In genomic region chr9:23663536-23663935, GRCh38 we compare ENCODE assay signal across 18 cellular contexts.
A peak's percentile ranks its signal among the peaks of the same experiment; 100 is the strongest.
DNase-seq lines count a peak whose midpoint lies in the region; TF ChIP-seq lines count a peak whose summit lies in the region.
"Had no signal": no experiment of that assay in that cellular context is flagged by ENCODE, and none has a peak within 500 bp of the region (broad histone marks: within the 10 kb centered on the region; RNA-seq: fewer than 3 reads in every experiment).

No MANE protein-coding gene starts in this region.

- H3K27ac ChIP-seq in SJCRH30 (peak overlapping the region; percentile 5; the same call in 1 of the 2 replicates), osteoblast (ENCODE audit: low read depth, low read length) (no peak overlapping the region)
- H3K27ac ChIP-seq: A549, C4-2B had no signal

- peak; percentile 34 for DNase-seq in HS-5 (ENCODE audit: low read depth)
- DNase-seq in SJCRH30, result no peak
- peak; percentile 56 for DNase-seq in dedifferentiated amniotic fluid mesenchymal stem cell (ENCODE audit: extremely low spot score)
- peak; percentile 42 for DNase-seq in osteoblast (ENCODE audit: insufficient read length, low spot score, missing footprints)
- no peak for DNase-seq in stimulated activated CD4-positive, alpha-beta T cell treated with anti-CD3 and anti-CD28 coated beads, Interleukin-12 subunit alpha, Interleukin-12 subunit beta, amount 100 ng/mL, for 4 hours
- no peak for DNase-seq in foreskin fibroblast
- DNase-seq in HEK293T (ENCODE audit: extremely low spot score), result no peak
- no peak for DNase-seq in activated CD8-positive, alpha-beta memory T cell treated with anti-CD3 and anti-CD28 coated beads for 24 hours
- DNase-seq: Caco-2, DMS53, MM.1S, NCI-H1105 treated with DMSO at 0.1 percent for 48 hours, NCI-H187 treated with DMSO at 0.1 percent for 48 hours, NCI-H446 treated with DMSO at 0.1 percent for 48 hours, NCI-H748 treated with DMSO at 0.1 percent for 48 hours had no signal

- H3K27me3 ChIP-seq in SJCRH30, result no peaks in the 10 kb centered on the region
- no peaks in the 10 kb centered on the region for H3K27me3 ChIP-seq in osteoblast (ENCODE audit: insufficient read depth, low read length)

- POLR2A ChIA-PET in HEK293T (lab: Yijun Ruan, JAX), result no interaction called here

- H3K79me2 ChIP-seq in osteoblast (ENCODE audit: insufficient read depth, low read length), result no peaks in the 10 kb centered on the region

- CTCF ChIA-PET in HEK293T (lab: Yijun Ruan, JAX), result no interaction called here

- no peak overlapping the region for H3K4me2 ChIP-seq in osteoblast (ENCODE audit: insufficient read depth, low read length)
- H3K4me2 ChIP-seq: A549 had no signal

- H3K4me1 ChIP-seq in SJCRH30 (no peaks in the 10 kb centered on the region), osteoblast (ENCODE audit: insufficient read depth, low read length) (no peaks in the 10 kb centered on the region)
- H3K4me1 ChIP-seq: A549, Caco-2, HAP-1 had no signal

- H4K20me1 ChIP-seq in osteoblast (ENCODE audit: insufficient read depth, low read length), result no peaks in the 10 kb centered on the region

- H3K36me3 ChIP-seq in SJCRH30, result peaks cover 44% of the 10 kb centered on the region
- no peaks in the 10 kb centered on the region for H3K36me3 ChIP-seq in osteoblast (ENCODE audit: insufficient read depth, low read length)

- H2AFZ ChIP-seq in osteoblast (ENCODE audit: low read length), result no peak overlapping the region

- H3K4me3 ChIP-seq in SJCRH30 (no peak overlapping the region), osteoblast (ENCODE audit: insufficient read depth, low read length) (no peak overlapping the region), foreskin fibroblast (ENCODE audit: low read depth in 1 of 2, low read length in 2 of 2) (no peak overlapping the region)
- H3K4me3 ChIP-seq: A549, HAP-1 had no signal

- H3K9me3 ChIP-seq in SJCRH30 (replicated peaks), result no peaks in the 10 kb centered on the region
- H3K9me3 ChIP-seq in osteoblast (ENCODE audit: low read depth, low read length), result no peaks in the 10 kb centered on the region
- H3K9me3 ChIP-seq: A549, Caco-2, HAP-1 had no signal

- TF ChIP-seq CTCF in osteoblast (IDR thresholded peaks at IDR 0.05; ENCODE audit: extremely low read depth, low read depth, low read length) (no peak), foreskin fibroblast (IDR thresholded peaks at IDR 0.05; ENCODE audit: low read depth, low read length) (no peak)

TF ChIP-seq in HEK293T, 16 proteins besides CTCF, POLR2A, EP300 and RAD21:
- TF ChIP-seq TARDBP (IDR thresholded peaks at IDR 0.05) (no peak), FOXK2 (IDR thresholded peaks at IDR 0.05) (no peak), NFRKB (IDR thresholded peaks at IDR 0.05) (no peak), FOXM1 (IDR thresholded peaks at IDR 0.05; ENCODE audit: borderline replicate concordance) (no peak), CTBP1 (IDR thresholded peaks at IDR 0.05; ENCODE audit: borderline replicate concordance) (no peak), L3MBTL2 (conservative IDR thresholded peaks at IDR 0.05) (no peak), ZNF384 (IDR thresholded peaks at IDR 0.05) (no peak), FOXA1 (IDR thresholded peaks at IDR 0.05) (no peak), ELF4 (IDR thresholded peaks at IDR 0.05) (no peak), ARNT (IDR thresholded peaks at IDR 0.05) (no peak)
- TF ChIP-seq, protein P1, sequence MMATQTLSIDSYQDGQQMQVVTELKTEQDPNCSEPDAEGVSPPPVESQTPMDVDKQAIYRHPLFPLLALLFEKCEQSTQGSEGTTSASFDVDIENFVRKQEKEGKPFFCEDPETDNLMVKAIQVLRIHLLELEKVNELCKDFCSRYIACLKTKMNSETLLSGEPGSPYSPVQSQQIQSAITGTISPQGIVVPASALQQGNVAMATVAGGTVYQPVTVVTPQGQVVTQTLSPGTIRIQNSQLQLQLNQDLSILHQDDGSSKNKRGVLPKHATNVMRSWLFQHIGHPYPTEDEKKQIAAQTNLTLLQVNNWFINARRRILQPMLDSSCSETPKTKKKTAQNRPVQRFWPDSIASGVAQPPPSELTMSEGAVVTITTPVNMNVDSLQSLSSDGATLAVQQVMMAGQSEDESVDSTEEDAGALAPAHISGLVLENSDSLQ (IDR thresholded peaks at IDR 0.05), result no peak

Comparison
In these comparisons a context has a peak if more than half of its experiments do, and no peak if none do; other contexts are left out.
1. DNase-seq: peak in HS-5 (single experiment), dedifferentiated amniotic fluid mesenchymal stem cell (single experiment) and osteoblast (single experiment); none in SJCRH30 (0 of 2), stimulated activated CD4-positive, alpha-beta T cell treated with anti-CD3 and anti-CD28 coated beads, Interleukin-12 subunit alpha, Interleukin-12 subunit beta, amount 100 ng/mL, for 4 hours (single experiment), foreskin fibroblast (0 of 2), HEK293T (single experiment) and activated CD8-positive, alpha-beta memory T cell treated with anti-CD3 and anti-CD28 coated beads for 24 hours (single experiment).